2 cellular contexts compared by ENCODE assay signal in the genomic region with DNA sequence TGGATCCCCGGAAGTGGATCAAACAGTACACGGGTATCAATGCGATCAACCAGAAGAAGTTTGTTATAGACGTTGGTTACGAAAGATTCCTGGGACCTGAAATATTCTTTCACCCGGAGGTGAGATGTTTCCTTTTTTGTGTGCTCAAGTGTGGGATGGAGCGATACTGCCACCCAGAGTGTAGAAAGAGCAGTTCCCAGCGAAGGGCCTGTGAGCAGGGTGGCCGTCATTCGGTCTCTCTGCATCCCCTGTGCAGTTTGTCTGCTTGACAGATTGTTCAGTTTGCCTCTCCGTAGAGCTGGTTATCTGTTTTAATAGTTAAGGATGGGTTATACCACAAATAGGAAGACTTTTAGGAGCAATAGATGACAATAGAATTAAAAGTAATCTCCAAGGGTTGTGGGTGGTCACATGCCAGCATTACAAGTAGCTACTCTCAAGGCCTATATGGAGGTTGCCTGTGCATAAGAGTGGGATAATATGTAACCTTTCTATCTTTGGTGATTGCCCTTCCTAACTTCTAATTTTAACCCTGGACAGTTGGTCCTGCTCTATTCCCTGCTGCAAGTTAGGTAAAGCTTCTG.
TF ChIP-seq lines count a peak whose summit lies in the region.

No MANE protein-coding gene starts in this region.

TF ChIP-seq in IMR-90, 13 proteins besides CTCF, POLR2A, EP300 and RAD21:
- peak; percentile 28; the same call in 1 of the 2 replicates for TF ChIP-seq SMC3 (IDR thresholded peaks at IDR 0.05; ENCODE audit: low read depth, low read length)

TF ChIP-seq in HepG2, 621 proteins besides CTCF, POLR2A, EP300 and RAD21:
- peak; percentile 77 for TF ChIP-seq STAG1 (CRISPR knock-in tag; IDR thresholded peaks at IDR 0.05)
- peak; percentile 11; the same call in 1 of the 2 replicates for TF ChIP-seq SMC3 (IDR thresholded peaks at IDR 0.05; ENCODE audit: low read length)
